ENCODE assay signal across 20 cellular contexts in the genomic region with DNA sequence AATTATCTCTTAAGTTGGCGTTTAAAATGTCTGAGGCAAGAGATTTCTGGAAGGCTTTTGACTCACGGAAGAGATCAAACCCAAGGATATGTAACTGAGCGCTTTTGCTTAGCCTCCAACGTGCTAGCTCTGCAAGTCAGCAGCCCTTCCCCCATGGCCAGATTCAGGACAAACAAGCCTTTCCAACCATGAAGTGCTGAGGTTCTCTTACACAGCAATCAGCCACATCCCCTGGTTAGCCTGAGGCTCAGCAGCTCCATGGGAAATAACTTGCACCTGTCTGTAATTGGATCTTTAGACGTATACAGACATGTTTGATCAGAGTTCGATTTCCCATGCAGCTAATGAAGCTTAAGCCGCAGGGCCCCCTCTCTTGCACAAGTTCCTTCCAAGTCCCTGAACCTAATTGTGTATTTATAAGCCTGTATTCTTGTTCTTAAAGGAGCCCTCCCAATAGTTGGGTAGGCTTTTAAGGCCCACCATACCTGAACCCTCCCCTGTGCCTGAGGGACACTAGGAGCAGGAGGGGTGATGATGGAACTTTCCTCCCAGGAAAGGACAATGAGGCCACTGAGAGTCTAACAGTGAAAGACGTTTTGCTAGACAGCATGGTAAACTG. TPM values are rescaled to one million over a fixed set of nuclear protein-coding genes. Genes with fewer than 3 reads are reported as not detected.
DNase-seq lines count a peak whose midpoint lies in the region; ATAC-seq and TF ChIP-seq lines count a peak whose summit lies in the region.
"Had no signal": no experiment of that assay in that cellular context is flagged by ENCODE, and none has a peak within 500 bp of the region (broad histone marks: within the 10 kb centered on the region; RNA-seq: fewer than 3 reads in every experiment).

No MANE protein-coding gene starts in this region.

- H3K27me3 ChIP-seq in esophagus (ENCODE audit: control insufficient read depth in 1 of 2, insufficient read depth in 2 of 2, low read length in 2 of 2) = no peaks in the 10 kb centered on the region
- H3K27me3 ChIP-seq: esophagus muscularis mucosa, heart right ventricle had no signal

- 54 to 66% methylated on average over 8 of the region's 8 CpGs for WGBS in esophagus, 2 donors

- peak overlapping the region; percentile 48 to 54 for H3K27ac ChIP-seq in esophagus (ENCODE audit: low read depth in 2 of 2, low read length in 1 of 2)
- H3K27ac ChIP-seq: coronary artery, esophagus muscularis mucosa, heart right ventricle had no signal

- H3K4me3 Mint-ChIP-seq in activated T-cell treated with anti-CD3 and anti-CD28 coated beads, Interleukin-2, amount 50 U/mL, for 72 hours = no peak overlapping the region
- H3K4me3 Mint-ChIP-seq: activated CD4-positive, alpha-beta T cell treated with anti-CD3 and anti-CD28 coated beads, Interleukin-2, amount 10 ng/mL, durations not matched to agents 7 days and 5 days; activated T-helper 1 cell treated with anti-CD3 and anti-CD28 coated beads, Interleukin-12 subunit alpha, Interleukin-12 subunit beta, Interleukin-2, Interleukin-4 antibody, amounts not matched to agents 30 ng/mL and 10 ng/mL and 1 ng/mL, durations not matched to agents 14 hours and 24 hours and 36 hours had no signal

- no peaks in the 10 kb centered on the region for H3K9me3 ChIP-seq in esophagus (ENCODE audit: control insufficient read depth in 2 of 2, insufficient read depth in 1 of 2, low read depth in 1 of 2, low read length in 1 of 2)
- H3K9me3 ChIP-seq: esophagus muscularis mucosa, heart right ventricle had no signal

- H3K4me3 ChIP-seq in esophagus (ENCODE audit: low read depth in 1 of 2, low read length in 2 of 2) (no peak overlapping the region), foreskin fibroblast (ENCODE audit: low read depth in 1 of 2, low read length in 2 of 2) (no peak overlapping the region)
- H3K4me3 ChIP-seq: coronary artery, esophagus muscularis mucosa, heart right ventricle had no signal

- peaks cover 20% of the 10 kb centered on the region for H3K4me1 Mint-ChIP-seq in activated T-cell treated with anti-CD3 and anti-CD28 coated beads, Interleukin-2, amount 50 U/mL, for 72 hours (ENCODE audit: low read depth)

- H3K27me3 Mint-ChIP-seq in activated T-cell treated with anti-CD3 and anti-CD28 coated beads, Interleukin-2, amount 50 U/mL, for 72 hours (ENCODE audit: low read depth) = no peaks in the 10 kb centered on the region

- peaks cover 0 to 3% of the 10 kb centered on the region in 2 donors for H3K36me3 Mint-ChIP-seq in activated T-cell treated with anti-CD3 and anti-CD28 coated beads, Interleukin-2, amount 50 U/mL, for 72 hours (ENCODE audit: insufficient read depth in 2 of 2)

- no peak for TF ChIP-seq CTCF in foreskin fibroblast (IDR thresholded peaks at IDR 0.05; ENCODE audit: low read depth, low read length)

- peak; percentile 46 for DNase-seq in COR-L47 (lab: John Stamatoyannopoulos, UW)
- peak; percentile 79 to 97 (median 80) for DNase-seq in NCI-H1417 (lab: John Stamatoyannopoulos, UW)
- DNase-seq in NCI-H345 (lab: John Stamatoyannopoulos, UW) = peak; percentile 93
- no peak for DNase-seq in activated T-cell treated with anti-CD3 and anti-CD28 coated beads, Interleukin-2, amount 50 U/mL, for 72 hours
- DNase-seq in foreskin fibroblast = no peak
- DNase-seq in HuH-7 (ENCODE audit: low spot score) = no peak
- no peak for DNase-seq in activated CD8-positive, alpha-beta memory T cell treated with anti-CD3 and anti-CD28 coated beads for 24 hours
- DNase-seq: activated CD4-positive, alpha-beta T cell treated with anti-CD3 and anti-CD28 coated beads, Interleukin-2, amount 10 ng/mL, durations not matched to agents 7 days and 5 days; anterior cingulate cortex; heart right ventricle; kidney glomerular epithelial cell; NCI-H524; occipital lobe; stimulated activated CD4-positive, alpha-beta T cell treated with anti-CD3 and anti-CD28 coated beads, Interleukin-4, amount 100 ng/mL, for 4 hours; T-helper 9 cell; trophoblast cell had no signal

- no peaks in the 10 kb centered on the region for H3K36me3 ChIP-seq in esophagus (ENCODE audit: control insufficient read depth in 2 of 2, insufficient read depth in 2 of 2, low read length in 1 of 2)
- H3K36me3 ChIP-seq: esophagus muscularis mucosa, heart right ventricle had no signal

- H3K27ac Mint-ChIP-seq in activated T-cell treated with anti-CD3 and anti-CD28 coated beads, Interleukin-2, amount 50 U/mL, for 72 hours = no peak overlapping the region
- H3K27ac Mint-ChIP-seq: activated CD4-positive, alpha-beta T cell treated with anti-CD3 and anti-CD28 coated beads, Interleukin-2, amount 10 ng/mL, durations not matched to agents 7 days and 5 days; activated T-helper 1 cell treated with anti-CD3 and anti-CD28 coated beads, Interleukin-12 subunit alpha, Interleukin-12 subunit beta, Interleukin-2, Interleukin-4 antibody, amounts not matched to agents 30 ng/mL and 10 ng/mL and 1 ng/mL, durations not matched to agents 14 hours and 24 hours and 36 hours had no signal

- no peak for ATAC-seq in activated T-cell treated with anti-CD3 and anti-CD28 coated beads, Interleukin-2, amount 50 U/mL, for 72 hours (replicated peaks in 1 of 2)
- ATAC-seq: heart right ventricle had no signal

- H3K4me1 ChIP-seq in esophagus (ENCODE audit: control insufficient read depth in 2 of 2, insufficient read depth in 2 of 2, low read length in 1 of 2) = peaks cover 0 to 3% of the 10 kb centered on the region in 2 donors

- no peaks in the 10 kb centered on the region for H3K9me3 Mint-ChIP-seq in activated T-cell treated with anti-CD3 and anti-CD28 coated beads, Interleukin-2, amount 50 U/mL, for 72 hours
- H3K9me3 Mint-ChIP-seq: activated CD4-positive, alpha-beta T cell treated with anti-CD3 and anti-CD28 coated beads, Interleukin-2, amount 10 ng/mL, durations not matched to agents 7 days and 5 days; activated T-helper 1 cell treated with anti-CD3 and anti-CD28 coated beads, Interleukin-12 subunit alpha, Interleukin-12 subunit beta, Interleukin-2, Interleukin-4 antibody, amounts not matched to agents 30 ng/mL and 10 ng/mL and 1 ng/mL, durations not matched to agents 14 hours and 24 hours and 36 hours had no signal

RNA-seq across cellular contexts. Expression of a gene that starts 2.1 kb away (rescaled TPM):
- polyA plus RNA-seq in esophagus = 1 to 10 TPM; 9.3 to 9.9 TPM
- 10 to 100 TPM; 40.3 to 40.5 TPM for total RNA-seq in activated T-cell treated with anti-CD3 and anti-CD28 coated beads, Interleukin-2, amount 50 U/mL, for 72 hours

Comparison
In these comparisons a context has a peak if more than half of its experiments do, and no peak if none do; other contexts are left out.
1. DNase-seq: peak in COR-L47 (single experiment), NCI-H1417 (3 of 3) and NCI-H345 (single experiment); none in activated T-cell treated with anti-CD3 and anti-CD28 coated beads, Interleukin-2, amount 50 U/mL, for 72 hours (0 of 2), foreskin fibroblast (0 of 2), HuH-7 (single experiment) and activated CD8-positive, alpha-beta memory T cell treated with anti-CD3 and anti-CD28 coated beads for 24 hours (single experiment).